1 cellular context compared by ENCODE assay signal in genomic region chr22:26610072-26610958, GRCh38.
TF ChIP-seq lines count a peak whose summit lies in the region.

No MANE protein-coding gene starts in this region.

TF ChIP-seq in K562, 482 proteins besides CTCF, POLR2A, EP300 and RAD21:
- no peak for TF ChIP-seq ZNF354B (CRISPR knock-in tag; IDR thresholded peaks at IDR 0.05)
- no peak for TF ChIP-seq FOXP1 (CRISPR knock-in tag; IDR thresholded peaks at IDR 0.05)
- peak; percentile 29; the same call in 1 of the 2 replicates for TF ChIP-seq TFAP4 (CRISPR knock-in tag; IDR thresholded peaks at IDR 0.05; ENCODE audit: borderline replicate concordance)
- no peak for TF ChIP-seq ZNF3 (CRISPR knock-in tag; IDR thresholded peaks at IDR 0.05)
- TF ChIP-seq TFE3 (CRISPR knock-in tag; IDR thresholded peaks at IDR 0.05): peak; percentile 12; the same call in 1 of the 2 replicates
